ENCODE assay signal across 16 cellular contexts in genomic region chr6:168526841-168527281, GRCh38.
DNase-seq lines count a peak whose midpoint lies in the region; TF ChIP-seq lines count a peak whose summit lies in the region.
"Had no signal": no experiment of that assay in that cellular context is flagged by ENCODE, and none has a peak within 500 bp of the region (broad histone marks: within the 10 kb centered on the region; RNA-seq: fewer than 3 reads in every experiment).

No MANE protein-coding gene starts in this region.

- CTCF ChIA-PET in activated CD4-positive, alpha-beta T cell treated with anti-CD3 and anti-CD28 coated beads, Interleukin-2, amount 10 ng/mL, durations not matched to agents 7 days and 5 days (lab: Charles Lee), result interaction anchor here (0.6 kb wide), 1 partner anchor 591 kb away, joined by 3 read pairs; no protein-coding TSS in a partner anchor

- peak overlapping the region in 4 of 5 experiments; percentile 47 to 79 (median 66) for H3K27ac Mint-ChIP-seq in brain
- H3K27ac Mint-ChIP-seq in activated CD4-positive, alpha-beta T cell treated with anti-CD3 and anti-CD28 coated beads, Interleukin-2, amount 10 ng/mL, durations not matched to agents 7 days and 5 days, result no peak overlapping the region
- H3K27ac Mint-ChIP-seq: stimulated activated memory B cell treated with anti-CD40 and anti-IgM and Interleukin-4, amounts not matched to agents 10 μg/mL and 1 μg/mL and 100 μg/mL, for 72 hours had no signal

- DNase-seq in NCI-H1105 treated with DMSO at 0.1 percent for 48 hours (lab: John Stamatoyannopoulos, UW) (peak; percentile 98), right atrium auricular region (ENCODE audit: low spot score) (peak; percentile 64), stomach (peak; percentile 74), amniotic stem cell (lab: John Stamatoyannopoulos, UW) (no peak)
- DNase-seq in activated naive CD4-positive, alpha-beta T cell (lab: John Stamatoyannopoulos, UW), result no peak
- DNase-seq in activated CD4-positive, alpha-beta T cell treated with anti-CD3 and anti-CD28 coated beads, Interleukin-2, amount 10 ng/mL, durations not matched to agents 7 days and 5 days, result no peak
- DNase-seq in stimulated activated naive CD4-positive, alpha-beta T cell (lab: John Stamatoyannopoulos, UW), result no peak
- DNase-seq: activated CD4-positive, alpha-beta T cell treated with anti-CD3 and anti-CD28 coated beads for 4 hours; BE2C; EL; NCI-H446 treated with DMSO at 0.1 percent for 48 hours; occipital lobe; T-helper 1 cell had no signal

- H3K36me3 Mint-ChIP-seq in brain, result no peaks in the 10 kb centered on the region
- H3K36me3 Mint-ChIP-seq in activated CD4-positive, alpha-beta T cell treated with anti-CD3 and anti-CD28 coated beads, Interleukin-2, amount 10 ng/mL, durations not matched to agents 7 days and 5 days (ENCODE audit: low read depth), result no peaks in the 10 kb centered on the region
- H3K36me3 Mint-ChIP-seq: stimulated activated memory B cell treated with anti-CD40 and anti-IgM and Interleukin-4, amounts not matched to agents 10 μg/mL and 1 μg/mL and 100 μg/mL, for 72 hours had no signal

- peaks cover 0 to 4% (median 0%) of the 10 kb centered on the region in 5 experiments for H3K9me3 Mint-ChIP-seq in brain
- H3K9me3 Mint-ChIP-seq in activated CD4-positive, alpha-beta T cell treated with anti-CD3 and anti-CD28 coated beads, Interleukin-2, amount 10 ng/mL, durations not matched to agents 7 days and 5 days, result no peaks in the 10 kb centered on the region

- 15 to 48% (median 28%) methylated on average over 8 of the region's 8 CpGs for WGBS in stomach, 5 donors

- TF ChIP-seq POLR2A in stomach (IDR thresholded peaks at IDR 0.05), result no peak

- peak; percentile 82 for TF ChIP-seq EP300 in stomach (IDR thresholded peaks at IDR 0.05)

- H3K36me3 ChIP-seq in right atrium auricular region (no peaks in the 10 kb centered on the region), stomach (no peaks in the 10 kb centered on the region)
- H3K36me3 ChIP-seq: BE2C had no signal

- peaks cover 9% of the 10 kb centered on the region for H3K27me3 Mint-ChIP-seq in brain
- H3K27me3 Mint-ChIP-seq in activated CD4-positive, alpha-beta T cell treated with anti-CD3 and anti-CD28 coated beads, Interleukin-2, amount 10 ng/mL, durations not matched to agents 7 days and 5 days, result no peaks in the 10 kb centered on the region

- H3K27me3 ChIP-seq in right atrium auricular region, result no peaks in the 10 kb centered on the region
- no peaks in the 10 kb centered on the region for H3K27me3 ChIP-seq in stomach
- H3K27me3 ChIP-seq: BE2C, hepatocyte had no signal

- H3K4me3 ChIP-seq in right atrium auricular region (no peak overlapping the region), stomach (no peak overlapping the region)
- H3K4me3 ChIP-seq: hepatocyte had no signal

- no peak for TF ChIP-seq CTCF in brain (conservative IDR thresholded peaks at IDR 0.05)
- TF ChIP-seq CTCF in right atrium auricular region (IDR thresholded peaks at IDR 0.05), result no peak
- TF ChIP-seq CTCF in stomach (IDR thresholded peaks at IDR 0.05), result no peak

- H3K4me3 Mint-ChIP-seq in brain, result peak overlapping the region in 3 of 5 experiments; percentile 18 to 76 (median 37)
- H3K4me3 Mint-ChIP-seq in activated CD4-positive, alpha-beta T cell treated with anti-CD3 and anti-CD28 coated beads, Interleukin-2, amount 10 ng/mL, durations not matched to agents 7 days and 5 days, result no peak overlapping the region
- H3K4me3 Mint-ChIP-seq: stimulated activated memory B cell treated with anti-CD40 and anti-IgM and Interleukin-4, amounts not matched to agents 10 μg/mL and 1 μg/mL and 100 μg/mL, for 72 hours had no signal

- POLR2A ChIA-PET in activated CD4-positive, alpha-beta T cell treated with anti-CD3 and anti-CD28 coated beads, Interleukin-2, amount 10 ng/mL, durations not matched to agents 7 days and 5 days (lab: Charles Lee), result no interaction called here

- peak overlapping the region; percentile 73 to 74 for H3K27ac ChIP-seq in right atrium auricular region
- H3K27ac ChIP-seq in stomach, result peak overlapping the region in 4 of 5 donors; percentile 45 to 80 (median 53)
- H3K27ac ChIP-seq: hepatocyte had no signal

- intact Hi-C loops in stomach (cut with DNase I; ENCODE audit: low total_unique reads), result no loop called here

- H3K4me1 ChIP-seq in right atrium auricular region (peaks cover 0 to 19% of the 10 kb centered on the region in 2 donors), stomach (peaks cover 12 to 37% (median 19%) of the 10 kb centered on the region in 4 donors)
- H3K4me1 ChIP-seq: BE2C had no signal

- H3K9me3 ChIP-seq in right atrium auricular region (no peaks in the 10 kb centered on the region), stomach (no peaks in the 10 kb centered on the region)
- H3K9me3 ChIP-seq: BE2C had no signal

- H3K4me1 Mint-ChIP-seq in brain, result peaks cover 46% of the 10 kb centered on the region
- no peaks in the 10 kb centered on the region for H3K4me1 Mint-ChIP-seq in activated CD4-positive, alpha-beta T cell treated with anti-CD3 and anti-CD28 coated beads, Interleukin-2, amount 10 ng/mL, durations not matched to agents 7 days and 5 days
- H3K4me1 Mint-ChIP-seq: stimulated activated memory B cell treated with anti-CD40 and anti-IgM and Interleukin-4, amounts not matched to agents 10 μg/mL and 1 μg/mL and 100 μg/mL, for 72 hours had no signal

Comparison
In these comparisons a context has a peak if more than half of its experiments do, and no peak if none do; other contexts are left out.
1. DNase-seq: peak in NCI-H1105 treated with DMSO at 0.1 percent for 48 hours (single experiment), right atrium auricular region (single experiment) and stomach (single experiment); none in activated naive CD4-positive, alpha-beta T cell (0 of 4), activated CD4-positive, alpha-beta T cell treated with anti-CD3 and anti-CD28 coated beads, Interleukin-2, amount 10 ng/mL, durations not matched to agents 7 days and 5 days (single experiment), amniotic stem cell (single experiment) and stimulated activated naive CD4-positive, alpha-beta T cell (0 of 6).